ENCODE assay signal across 5 cellular contexts in genomic region chr21:29547998-29548397, GRCh38.
"Had no signal": no experiment of that assay in that cellular context is flagged by ENCODE, and none has a peak within 500 bp of the region (broad histone marks: within the 10 kb centered on the region; RNA-seq: fewer than 3 reads in every experiment).

No MANE protein-coding gene starts in this region.

- H3K27me3 Mint-ChIP-seq: IgD-negative memory B cell had no signal

- H3K9me3 Mint-ChIP-seq: GM23338, H9 had no signal

- H3K27ac Mint-ChIP-seq: GM23338, H9, IgD-negative memory B cell had no signal

- H3K4me3 ChIP-seq: GM23338 had no signal

- ATAC-seq: GM23338 had no signal

- H3K4me3 Mint-ChIP-seq: GM23338, H9, IgD-negative memory B cell had no signal

- H3K4me1 Mint-ChIP-seq: IgD-negative memory B cell had no signal

- H2AFZ ChIP-seq: GM23338 had no signal

- DNase-seq: H9, HCEC 1CT, KG1 had no signal

- H3K4me2 ChIP-seq: GM23338 had no signal
